Comparison of ENCODE assay signal across 16 cellular contexts in genomic region chr6:71665931-71666330, GRCh38.
A peak's percentile ranks its signal among the peaks of the same experiment; 100 is the strongest.
DNase-seq lines count a peak whose midpoint lies in the region; ATAC-seq and TF ChIP-seq lines count a peak whose summit lies in the region.
"Had no signal": no experiment of that assay in that cellular context is flagged by ENCODE, and none has a peak within 500 bp of the region (broad histone marks: within the 10 kb centered on the region; RNA-seq: fewer than 3 reads in every experiment).

No MANE protein-coding gene starts in this region.

- no peak overlapping the region for H3K27ac Mint-ChIP-seq in Calu3 (ENCODE audit: unreplicated experiment)
- H3K27ac Mint-ChIP-seq: CD4-positive, alpha-beta memory T cell had no signal

- no peaks in the 10 kb centered on the region for H3K36me3 ChIP-seq in lower lobe of right lung
- H3K36me3 ChIP-seq: BE2C, HAP-1 had no signal

- no peaks in the 10 kb centered on the region for H3K27me3 Mint-ChIP-seq in Calu3 (ENCODE audit: unreplicated experiment)
- H3K27me3 Mint-ChIP-seq: CD4-positive, alpha-beta memory T cell had no signal

- H3K9me3 ChIP-seq in lower lobe of right lung, result no peaks in the 10 kb centered on the region
- H3K9me3 ChIP-seq: BE2C, HAP-1 had no signal

- H3K4me1 ChIP-seq in lower lobe of right lung, result no peaks in the 10 kb centered on the region
- H3K4me1 ChIP-seq: BE2C, HAP-1 had no signal

- peak; percentile 14 for DNase-seq in AG09309 (ENCODE audit: low read depth)
- peak; percentile 45 for DNase-seq in GM04503 (ENCODE audit: low read depth)
- peak; percentile 24 for DNase-seq in dedifferentiated amniotic fluid mesenchymal stem cell (ENCODE audit: extremely low spot score)
- peak; percentile 4 for DNase-seq in retinal pigment epithelial cell (ENCODE audit: low read depth)
- DNase-seq in lower lobe of right lung, result no peak
- DNase-seq in Calu3, result no peak
- DNase-seq: 8988T; BE2C; CD4-positive, alpha-beta memory T cell; DND-41; GF-D8; GOT3 had no signal

- no peak overlapping the region for H3K27ac ChIP-seq in lower lobe of right lung
- H3K27ac ChIP-seq: C4-2B had no signal

- H3K4me3 ChIP-seq in AG09309 (ENCODE audit: control insufficient read depth, low read depth, low read length) (no peak overlapping the region), retinal pigment epithelial cell (ENCODE audit: low read length) (no peak overlapping the region), lower lobe of right lung (no peak overlapping the region)
- H3K4me3 ChIP-seq: GM12878, HAP-1 had no signal

- H3K4me1 Mint-ChIP-seq in Calu3 (ENCODE audit: low read depth, unreplicated experiment), result no peaks in the 10 kb centered on the region
- H3K4me1 Mint-ChIP-seq: CD4-positive, alpha-beta memory T cell had no signal

- no peak for TF ChIP-seq CTCF in AG09309 (IDR thresholded peaks at IDR 0.05; ENCODE audit: control insufficient read depth, insufficient read depth, low read depth, low read length, missing control alignments)
- no peak for TF ChIP-seq CTCF in retinal pigment epithelial cell (conservative IDR thresholded peaks at IDR 0.05; ENCODE audit: low read depth, low read length)
- no peak for TF ChIP-seq CTCF in lower lobe of right lung (IDR thresholded peaks at IDR 0.05)
- TF ChIP-seq CTCF in Calu3 (IDR thresholded peaks at IDR 0.05; ENCODE audit: unreplicated experiment), result no peak

- H3K27me3 ChIP-seq in lower lobe of right lung (ENCODE audit: low read depth), result no peaks in the 10 kb centered on the region
- H3K27me3 ChIP-seq: BE2C had no signal

- intact Hi-C loops in lower lobe of right lung (cut with DNase I), result no loop called here
- intact Hi-C loops in Calu3 (cut with micrococcal nuclease; ENCODE audit: unreplicated experiment), result no loop called here

- no peaks in the 10 kb centered on the region for H3K36me3 Mint-ChIP-seq in Calu3 (ENCODE audit: insufficient read depth, unreplicated experiment)
- H3K36me3 Mint-ChIP-seq: CD4-positive, alpha-beta memory T cell had no signal

- CTCF ChIA-PET in Calu3 (lab: Charles Lee), result no interaction called here

- H3K4me3 Mint-ChIP-seq in Calu3 (ENCODE audit: low read depth, unreplicated experiment), result no peak overlapping the region
- H3K4me3 Mint-ChIP-seq: CD4-positive, alpha-beta memory T cell had no signal

- H3K9me3 Mint-ChIP-seq in Calu3 (ENCODE audit: low read depth, unreplicated experiment), result peaks cover 3% of the 10 kb centered on the region

- ATAC-seq in lower lobe of right lung (no peak), HG02798 (IDR thresholded peaks at IDR 0.05; ENCODE audit: poor library complexity, unreplicated experiment) (no peak)
- ATAC-seq: GM12878 had no signal

- no TSS peak for BruUV-seq in Calu3 (replicated peaks; lab: Mats Ljungman, UMichigan)

Comparison
In these comparisons a context has a peak if more than half of its experiments do, and no peak if none do; other contexts are left out.
1. DNase-seq: peak in AG09309 (single experiment), GM04503 (single experiment), dedifferentiated amniotic fluid mesenchymal stem cell (single experiment) and retinal pigment epithelial cell (single experiment); none in lower lobe of right lung (single experiment) and Calu3 (single experiment).